Comparison of ENCODE assay signal across 8 cellular contexts in the genomic region with DNA sequence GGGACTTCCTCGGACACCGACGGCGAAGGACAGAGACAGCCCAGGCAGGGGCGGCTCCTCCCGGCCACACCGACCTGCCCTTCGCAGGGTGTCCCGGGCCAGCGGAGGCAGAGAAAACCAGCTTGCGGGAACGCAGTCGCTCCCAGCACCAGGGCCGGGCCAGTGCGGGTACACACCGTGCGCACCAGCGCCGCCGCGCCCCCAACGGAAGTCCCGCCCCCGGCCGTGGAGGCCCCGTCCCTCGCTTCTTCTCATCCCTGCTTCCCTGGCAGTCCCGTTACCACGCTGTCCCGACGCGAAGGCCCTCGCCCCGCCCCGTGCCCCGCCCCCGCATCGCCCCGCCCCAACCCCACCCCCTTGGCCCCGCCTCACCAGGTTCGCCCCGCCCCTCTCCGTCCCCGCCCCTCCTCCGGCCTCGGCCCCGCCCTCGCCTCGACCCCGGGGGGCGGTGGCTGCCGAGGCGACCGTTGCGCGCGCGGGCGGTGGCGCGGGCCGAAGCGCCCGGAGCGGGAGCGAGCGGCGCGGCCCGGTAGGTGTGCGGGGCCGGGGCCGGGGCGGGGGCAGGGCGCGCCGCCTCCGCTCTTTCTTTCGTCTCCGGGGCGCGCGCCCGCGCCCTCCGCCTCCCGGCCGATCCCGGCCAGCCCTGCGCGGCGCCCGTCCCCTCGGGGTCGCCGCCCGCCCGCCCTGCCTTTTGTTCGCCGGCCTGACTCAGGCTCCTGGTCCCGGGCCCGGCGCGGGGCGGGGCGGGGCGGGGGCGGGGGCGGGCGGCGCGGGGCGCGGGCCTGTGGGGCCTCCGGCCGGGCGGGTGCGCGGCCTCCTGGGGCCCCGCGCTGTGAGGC. TPM values are rescaled to one million over a fixed set of nuclear protein-coding genes. Genes with fewer than 3 reads are reported as not detected.
DNase-seq lines count a peak whose midpoint lies in the region; ATAC-seq, FAIRE-seq and TF ChIP-seq lines count a peak whose summit lies in the region.

A gene with protein sequence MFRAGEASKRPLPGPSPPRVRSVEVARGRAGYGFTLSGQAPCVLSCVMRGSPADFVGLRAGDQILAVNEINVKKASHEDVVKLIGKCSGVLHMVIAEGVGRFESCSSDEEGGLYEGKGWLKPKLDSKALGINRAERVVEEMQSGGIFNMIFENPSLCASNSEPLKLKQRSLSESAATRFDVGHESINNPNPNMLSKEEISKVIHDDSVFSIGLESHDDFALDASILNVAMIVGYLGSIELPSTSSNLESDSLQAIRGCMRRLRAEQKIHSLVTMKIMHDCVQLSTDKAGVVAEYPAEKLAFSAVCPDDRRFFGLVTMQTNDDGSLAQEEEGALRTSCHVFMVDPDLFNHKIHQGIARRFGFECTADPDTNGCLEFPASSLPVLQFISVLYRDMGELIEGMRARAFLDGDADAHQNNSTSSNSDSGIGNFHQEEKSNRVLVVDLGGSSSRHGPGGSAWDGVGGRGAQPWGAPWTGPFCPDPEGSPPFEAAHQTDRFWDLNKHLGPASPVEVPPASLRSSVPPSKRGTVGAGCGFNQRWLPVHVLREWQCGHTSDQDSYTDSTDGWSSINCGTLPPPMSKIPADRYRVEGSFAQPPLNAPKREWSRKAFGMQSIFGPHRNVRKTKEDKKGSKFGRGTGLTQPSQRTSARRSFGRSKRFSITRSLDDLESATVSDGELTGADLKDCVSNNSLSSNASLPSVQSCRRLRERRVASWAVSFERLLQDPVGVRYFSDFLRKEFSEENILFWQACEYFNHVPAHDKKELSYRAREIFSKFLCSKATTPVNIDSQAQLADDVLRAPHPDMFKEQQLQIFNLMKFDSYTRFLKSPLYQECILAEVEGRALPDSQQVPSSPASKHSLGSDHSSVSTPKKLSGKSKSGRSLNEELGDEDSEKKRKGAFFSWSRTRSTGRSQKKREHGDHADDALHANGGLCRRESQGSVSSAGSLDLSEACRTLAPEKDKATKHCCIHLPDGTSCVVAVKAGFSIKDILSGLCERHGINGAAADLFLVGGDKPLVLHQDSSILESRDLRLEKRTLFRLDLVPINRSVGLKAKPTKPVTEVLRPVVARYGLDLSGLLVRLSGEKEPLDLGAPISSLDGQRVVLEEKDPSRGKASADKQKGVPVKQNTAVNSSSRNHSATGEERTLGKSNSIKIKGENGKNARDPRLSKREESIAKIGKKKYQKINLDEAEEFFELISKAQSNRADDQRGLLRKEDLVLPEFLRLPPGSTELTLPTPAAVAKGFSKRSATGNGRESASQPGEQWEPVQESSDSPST (N-terminal part only) (plus strand): TSS at position 451 of the 839 bp plus-strand sequence. CDS start 23,150 bp downstream, outside the sequence.

- ATAC-seq in GM18867 (IDR thresholded peaks at IDR 0.05; ENCODE audit: unreplicated experiment) (peak; percentile 82), HG03139 (IDR thresholded peaks at IDR 0.05; ENCODE audit: unreplicated experiment) (peak; percentile 86)

- H3K4me3 ChIP-seq in kidney (ENCODE audit: low read length in 2 of 2) = peak within 1 kb of the TSS; percentile 73 to 75

- no peaks in the 10 kb centered on the region for H3K9me3 ChIP-seq in kidney (ENCODE audit: control insufficient read depth in 1 of 2, low read length in 2 of 2)

- intact Hi-C loops in kidney (cut with DNase I) = no loop called here

- TF ChIP-seq CTCF in 22Rv1 (IDR thresholded peaks at IDR 0.05) = no peak
- no peak for TF ChIP-seq CTCF in kidney (IDR thresholded peaks at IDR 0.05; ENCODE audit: borderline replicate concordance, extremely low read depth, insufficient read depth)

- H3K9ac ChIP-seq in kidney (ENCODE audit: low read length in 2 of 2) = peak within 1 kb of the TSS; percentile 4 to 73

- no peak for FAIRE-seq in kidney (lab: Jason Lieb, UNC)

- peak within 1 kb of the TSS; percentile 93 for H3K27ac ChIP-seq in 22Rv1
- H3K27ac ChIP-seq in kidney (ENCODE audit: low read depth in 2 of 2, low read length in 2 of 2) = peak within 1 kb of the TSS; percentile 89 to 91

- no peaks in the 10 kb centered on the region for H3K36me3 ChIP-seq in kidney (ENCODE audit: control insufficient read depth in 1 of 2, insufficient read depth in 2 of 2, low read length in 2 of 2)

- H3K4me1 ChIP-seq in kidney (ENCODE audit: control insufficient read depth in 1 of 2, insufficient read depth in 1 of 2, low read depth in 1 of 2, low read length in 2 of 2) = peaks cover 5 to 8% of the 10 kb centered on the region in 2 donors

- peak; percentile 91 for DNase-seq in NCI-H2227 (lab: John Stamatoyannopoulos, UW; ENCODE audit: unreplicated experiment)
- peak; percentile 73 for DNase-seq in activated CD4-positive, alpha-beta T cell treated with anti-CD3 and anti-CD28 coated beads for 1 hour
- DNase-seq in cerebellar nuclear complex (lab: John Stamatoyannopoulos, UW) = peak; percentile 60 to 71
- DNase-seq in kidney = peak; percentile 98
- peak; percentile 77 to 90 (median 84) for DNase-seq in stimulated activated CD4-positive, alpha-beta T cell treated with anti-CD3 and anti-CD28 coated beads, Interleukin-12 subunit alpha, Interleukin-12 subunit beta, amount 100 ng/mL, for 48 hours (ENCODE audit: low read depth in 2 of 3, low spot score in 1 of 3)

RNA-seq across cellular contexts. Expression of the gene that starts here (rescaled TPM):
- total RNA-seq in kidney = 35.5 TPM
- 18.0 TPM for polyA plus RNA-seq in kidney (ENCODE audit: insufficient read depth, low read depth, low replicate concordance)

Comparison
In these comparisons a context has a peak if more than half of its experiments do, and no peak if none do; other contexts are left out.
1. Peak in every context shown above with its lines: DNase-seq, ATAC-seq, H3K4me3 ChIP-seq and H3K27ac ChIP-seq.